14 cellular contexts compared by ENCODE assay signal in genomic region chr10:80182986-80183385, GRCh38. TPM values are rescaled to one million over a fixed set of nuclear protein-coding genes. Genes with fewer than 3 reads are reported as not detected.
"Had no signal": no experiment of that assay in that cellular context is flagged by ENCODE, and none has a peak within 500 bp of the region (broad histone marks: within the 10 kb centered on the region; RNA-seq: fewer than 3 reads in every experiment).

No MANE protein-coding gene starts in this region.

- H3K36me3 Mint-ChIP-seq: brain had no signal

- H3K27me3 ChIP-seq: dorsolateral prefrontal cortex, foreskin keratinocyte, tibial nerve had no signal

- H3K4me3 ChIP-seq: dorsolateral prefrontal cortex, skin epidermis, tibial nerve had no signal

- H3K9ac ChIP-seq: parathyroid adenoma had no signal

- H3K9me3 Mint-ChIP-seq: activated T-helper 1 cell treated with anti-CD3 and anti-CD28 coated beads, Interleukin-12 subunit alpha, Interleukin-12 subunit beta, Interleukin-2, Interleukin-4 antibody, amounts not matched to agents 30 ng/mL and 10 ng/mL and 1 ng/mL, durations not matched to agents 14 hours and 24 hours and 36 hours; T-helper 1 cell treated with Interleukin-12 subunit alpha and Interleukin-12 subunit beta and Interleukin-4 antibody, amounts not matched to agents 30 μg/mL and 1 μg/mL, for 36 hours had no signal

- H3K4me3 Mint-ChIP-seq: activated T-helper 1 cell treated with anti-CD3 and anti-CD28 coated beads, Interleukin-12 subunit alpha, Interleukin-12 subunit beta, Interleukin-2, Interleukin-4 antibody, amounts not matched to agents 30 ng/mL and 10 ng/mL and 1 ng/mL, durations not matched to agents 14 hours and 24 hours and 36 hours; brain; T-helper 1 cell treated with Interleukin-12 subunit alpha and Interleukin-12 subunit beta and Interleukin-4 antibody, amounts not matched to agents 30 μg/mL and 1 μg/mL, for 36 hours had no signal

- H3K4me1 ChIP-seq: foreskin keratinocyte, parathyroid adenoma had no signal

- H3K27ac ChIP-seq: dorsolateral prefrontal cortex, foreskin keratinocyte, parathyroid adenoma, tibial nerve had no signal

- H2AFZ ChIP-seq: parathyroid adenoma had no signal

- DNase-seq: activated CD4-positive, alpha-beta T cell treated with anti-CD3 and anti-CD28 coated beads, Interleukin-2, amount 50 U/mL, for 1 hour; activated CD4-positive, CD25-positive, alpha-beta regulatory T cell; activated naive CD4-positive, alpha-beta T cell treated with anti-CD3 and anti-CD28 coated beads, Interleukin-2, amount 50 U/mL, for 16 hours; cerebellar nuclear complex; dorsolateral prefrontal cortex; foreskin keratinocyte had no signal

- H3K27ac Mint-ChIP-seq: activated T-helper 1 cell treated with anti-CD3 and anti-CD28 coated beads, Interleukin-12 subunit alpha, Interleukin-12 subunit beta, Interleukin-2, Interleukin-4 antibody, amounts not matched to agents 30 ng/mL and 10 ng/mL and 1 ng/mL, durations not matched to agents 14 hours and 24 hours and 36 hours; brain; T-helper 1 cell treated with Interleukin-12 subunit alpha and Interleukin-12 subunit beta and Interleukin-4 antibody, amounts not matched to agents 30 μg/mL and 1 μg/mL, for 36 hours had no signal

- ATAC-seq: foreskin keratinocyte, SK-N-SH treated with all-trans-retinoic acid at 6 μM for 48 hours had no signal

RNA-seq across cellular contexts. Expression of gene PLAC9, which starts 50.5 kb away (rescaled TPM):
- total RNA-seq: activated T-helper 1 cell treated with anti-CD3 and anti-CD28 coated beads, Interleukin-12 subunit alpha, Interleukin-12 subunit beta, Interleukin-2, Interleukin-4 antibody, amounts not matched to agents 30 ng/mL and 10 ng/mL and 1 ng/mL, durations not matched to agents 14 hours and 24 hours and 36 hours; foreskin keratinocyte; renal cortical epithelial cell had no signal
- polyA plus RNA-seq: foreskin keratinocyte had no signal
